In the genomic region with DNA sequence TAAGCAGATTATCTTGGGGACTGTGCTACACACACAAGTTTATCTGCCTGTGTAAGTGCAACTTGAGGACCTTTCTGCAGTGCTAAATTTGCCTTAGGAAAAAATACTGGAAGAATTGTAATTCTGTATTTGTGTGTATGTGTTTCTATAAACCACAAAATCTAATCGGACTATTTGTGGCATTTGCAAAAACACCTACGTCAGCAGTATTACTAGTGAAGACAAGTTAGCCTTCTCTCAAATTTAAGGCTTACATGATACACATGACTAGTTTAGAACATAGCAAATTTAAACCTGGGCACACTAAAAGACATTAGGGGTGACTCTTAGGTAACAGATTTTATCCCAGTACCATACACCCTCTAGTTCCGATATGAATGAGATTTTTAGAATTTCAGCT, we compare ENCODE assay signal across 2 cellular contexts.
TF ChIP-seq lines count a peak whose summit lies in the region.

No MANE protein-coding gene starts in this region.

TF ChIP-seq in GM23338, 12 proteins besides CTCF, POLR2A, EP300 and RAD21:
- TF ChIP-seq, protein P1, sequence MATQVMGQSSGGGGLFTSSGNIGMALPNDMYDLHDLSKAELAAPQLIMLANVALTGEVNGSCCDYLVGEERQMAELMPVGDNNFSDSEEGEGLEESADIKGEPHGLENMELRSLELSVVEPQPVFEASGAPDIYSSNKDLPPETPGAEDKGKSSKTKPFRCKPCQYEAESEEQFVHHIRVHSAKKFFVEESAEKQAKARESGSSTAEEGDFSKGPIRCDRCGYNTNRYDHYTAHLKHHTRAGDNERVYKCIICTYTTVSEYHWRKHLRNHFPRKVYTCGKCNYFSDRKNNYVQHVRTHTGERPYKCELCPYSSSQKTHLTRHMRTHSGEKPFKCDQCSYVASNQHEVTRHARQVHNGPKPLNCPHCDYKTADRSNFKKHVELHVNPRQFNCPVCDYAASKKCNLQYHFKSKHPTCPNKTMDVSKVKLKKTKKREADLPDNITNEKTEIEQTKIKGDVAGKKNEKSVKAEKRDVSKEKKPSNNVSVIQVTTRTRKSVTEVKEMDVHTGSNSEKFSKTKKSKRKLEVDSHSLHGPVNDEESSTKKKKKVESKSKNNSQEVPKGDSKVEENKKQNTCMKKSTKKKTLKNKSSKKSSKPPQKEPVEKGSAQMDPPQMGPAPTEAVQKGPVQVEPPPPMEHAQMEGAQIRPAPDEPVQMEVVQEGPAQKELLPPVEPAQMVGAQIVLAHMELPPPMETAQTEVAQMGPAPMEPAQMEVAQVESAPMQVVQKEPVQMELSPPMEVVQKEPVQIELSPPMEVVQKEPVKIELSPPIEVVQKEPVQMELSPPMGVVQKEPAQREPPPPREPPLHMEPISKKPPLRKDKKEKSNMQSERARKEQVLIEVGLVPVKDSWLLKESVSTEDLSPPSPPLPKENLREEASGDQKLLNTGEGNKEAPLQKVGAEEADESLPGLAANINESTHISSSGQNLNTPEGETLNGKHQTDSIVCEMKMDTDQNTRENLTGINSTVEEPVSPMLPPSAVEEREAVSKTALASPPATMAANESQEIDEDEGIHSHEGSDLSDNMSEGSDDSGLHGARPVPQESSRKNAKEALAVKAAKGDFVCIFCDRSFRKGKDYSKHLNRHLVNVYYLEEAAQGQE (IDR thresholded peaks at IDR 0.05; ENCODE audit: unreplicated experiment), result no peak
- TF ChIP-seq EZH2phosphoT487 (IDR thresholded peaks at IDR 0.05; ENCODE audit: unreplicated experiment), result no peak
- TF ChIP-seq STAT1 (IDR thresholded peaks at IDR 0.05; ENCODE audit: unreplicated experiment), result no peak
- TF ChIP-seq POLR2AphosphoS5 (IDR thresholded peaks at IDR 0.05; ENCODE audit: low read depth), result no peak
- TF ChIP-seq NANOG (IDR thresholded peaks at IDR 0.05; ENCODE audit: borderline replicate concordance), result no peak

TF ChIP-seq in IMR-90, 13 proteins besides CTCF, POLR2A, EP300 and RAD21:
- no peak for TF ChIP-seq FOS (IDR thresholded peaks at IDR 0.05; ENCODE audit: low read depth, low read length)
- peak; percentile 96 for TF ChIP-seq MAFK (IDR thresholded peaks at IDR 0.05; ENCODE audit: low read depth, low read length)
